In the genomic region with DNA sequence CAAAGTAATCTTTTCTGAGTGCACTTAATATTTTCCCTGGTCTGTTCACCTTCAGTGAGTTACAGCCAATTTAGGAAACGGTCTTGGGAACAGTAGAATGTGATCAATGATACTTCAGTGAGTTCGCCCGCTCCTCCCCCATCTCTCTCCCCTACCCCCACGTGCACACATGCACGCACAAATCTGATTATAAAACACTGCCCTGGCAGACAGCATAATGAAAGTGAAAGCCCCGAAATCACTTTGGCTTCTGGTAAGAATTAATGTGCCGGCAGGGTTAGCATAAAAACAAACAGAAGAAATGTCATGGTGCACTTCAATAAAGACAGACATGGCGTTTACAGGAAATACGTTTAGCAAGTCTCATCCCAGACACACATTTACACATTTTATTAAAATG, we compare ENCODE assay signal across 11 cellular contexts.
DNase-seq lines count a peak whose midpoint lies in the region; ATAC-seq lines count a peak whose summit lies in the region.
"Had no signal": no experiment of that assay in that cellular context is flagged by ENCODE, and none has a peak within 500 bp of the region (broad histone marks: within the 10 kb centered on the region; RNA-seq: fewer than 3 reads in every experiment).

No MANE protein-coding gene starts in this region.

- ATAC-seq in GM19467 (IDR thresholded peaks at IDR 0.05; ENCODE audit: unreplicated experiment), result no peak

- H3K27me3 ChIP-seq in subcutaneous abdominal adipose tissue (ENCODE audit: control insufficient read depth in 5 of 5, insufficient read depth in 4 of 5, low read length in 5 of 5), result no peaks in the 10 kb centered on the region
- H3K27me3 ChIP-seq: Peyer's patch had no signal

- peaks cover 0 to 7% (median 3%) of the 10 kb centered on the region in 5 donors for H3K4me1 ChIP-seq in subcutaneous abdominal adipose tissue (ENCODE audit: control insufficient read depth in 5 of 5, insufficient read depth in 5 of 5, low read length in 5 of 5)
- H3K4me1 ChIP-seq: Peyer's patch had no signal

- H3K36me3 ChIP-seq in subcutaneous abdominal adipose tissue (ENCODE audit: control insufficient read depth in 5 of 5, insufficient read depth in 5 of 5, low read length in 5 of 5), result peaks cover 0 to 32% (median 13%) of the 10 kb centered on the region in 5 donors

- H3K36me3 Mint-ChIP-seq in activated CD4-positive, alpha-beta T cell treated with anti-CD3 and anti-CD28 coated beads, Interleukin-2, amount 10 ng/mL, durations not matched to agents 24 days and 14 days (ENCODE audit: low read depth), result no peaks in the 10 kb centered on the region

- peaks cover 11% of the 10 kb centered on the region for H3K27me3 Mint-ChIP-seq in activated CD4-positive, alpha-beta T cell treated with anti-CD3 and anti-CD28 coated beads, Interleukin-2, amount 10 ng/mL, durations not matched to agents 24 days and 14 days

- H3K27ac Mint-ChIP-seq in activated CD4-positive, alpha-beta T cell treated with anti-CD3 and anti-CD28 coated beads, Interleukin-2, amount 10 ng/mL, durations not matched to agents 24 days and 14 days, result no peak overlapping the region

- no peak overlapping the region for H3K9ac ChIP-seq in subcutaneous abdominal adipose tissue (ENCODE audit: low read length in 5 of 5)

- intact Hi-C loops in activated CD4-positive, alpha-beta T cell treated with anti-CD3 and anti-CD28 coated beads, Interleukin-2, amount 10 ng/mL, durations not matched to agents 24 days and 14 days (cut with micrococcal nuclease), result no loop called here

- no peak overlapping the region for H3K4me3 Mint-ChIP-seq in activated CD4-positive, alpha-beta T cell treated with anti-CD3 and anti-CD28 coated beads, Interleukin-2, amount 10 ng/mL, durations not matched to agents 24 days and 14 days

- peaks cover 6% of the 10 kb centered on the region for H3K4me1 Mint-ChIP-seq in activated CD4-positive, alpha-beta T cell treated with anti-CD3 and anti-CD28 coated beads, Interleukin-2, amount 10 ng/mL, durations not matched to agents 24 days and 14 days

- H3K9me3 ChIP-seq in subcutaneous abdominal adipose tissue (ENCODE audit: control insufficient read depth in 5 of 5, low read length in 5 of 5), result no peaks in the 10 kb centered on the region
- H3K9me3 ChIP-seq: Peyer's patch had no signal

- peak; percentile 23 to 37 for DNase-seq in activated CD4-positive, alpha-beta T cell treated with anti-CD3 and anti-CD28 coated beads, Interleukin-2, amount 50 U/mL, for 48 hours
- DNase-seq in activated CD4-positive, alpha-beta T cell treated with anti-CD3 and anti-CD28 coated beads, Interleukin-2, amount 10 ng/mL, durations not matched to agents 24 days and 14 days, result no peak
- DNase-seq in SK-N-DZ (ENCODE audit: low spot score) (peak; percentile 89), iris pigment epithelial cell (ENCODE audit: low read depth) (peak; percentile 33), SKM-1 treated with dmso at 0.1 percent for 144 hours (lab: John Stamatoyannopoulos, UW; ENCODE audit: unreplicated experiment) (no peak), 8988T (no peak)
- DNase-seq: activated CD4-positive, alpha-beta T cell treated with anti-CD3 and anti-CD28 coated beads, Interleukin-2, amount 50 U/mL, for 4 hours; NCI-H1048; Peyer's patch had no signal

- no peak overlapping the region for H3K27ac ChIP-seq in subcutaneous abdominal adipose tissue (ENCODE audit: low read depth, low read length)
- H3K27ac ChIP-seq: Peyer's patch had no signal

- no peaks in the 10 kb centered on the region for H3K9me3 Mint-ChIP-seq in activated CD4-positive, alpha-beta T cell treated with anti-CD3 and anti-CD28 coated beads, Interleukin-2, amount 10 ng/mL, durations not matched to agents 24 days and 14 days

- peak overlapping the region; percentile 21 to 56 (median 47) for H3K4me3 ChIP-seq in subcutaneous abdominal adipose tissue (ENCODE audit: low read depth in 1 of 5, low read length in 5 of 5)

Comparison
In these comparisons a context has a peak if more than half of its experiments do, and no peak if none do; other contexts are left out.
1. DNase-seq: peak in activated CD4-positive, alpha-beta T cell treated with anti-CD3 and anti-CD28 coated beads, Interleukin-2, amount 50 U/mL, for 48 hours (2 of 2), SK-N-DZ (single experiment) and iris pigment epithelial cell (single experiment); none in activated CD4-positive, alpha-beta T cell treated with anti-CD3 and anti-CD28 coated beads, Interleukin-2, amount 10 ng/mL, durations not matched to agents 24 days and 14 days (single experiment), SKM-1 treated with dmso at 0.1 percent for 144 hours (single experiment) and 8988T (single experiment).